In genomic region chr4:55386073-55386472, GRCh38 we compare ENCODE assay signal across 1 cellular context.
TF ChIP-seq lines count a peak whose summit lies in the region.

No MANE protein-coding gene starts in this region.

TF ChIP-seq in K562, 482 proteins besides CTCF, POLR2A, EP300 and RAD21 (continued from another document and continues in another):
- TF ChIP-seq MGA (IDR thresholded peaks at IDR 0.05) (no peak), LARP7 (IDR thresholded peaks at IDR 0.05) (no peak), MEIS2 (IDR thresholded peaks at IDR 0.05; ENCODE audit: partially characterized antibody) (peak; percentile 46), HDAC3 (IDR thresholded peaks at IDR 0.05; ENCODE audit: borderline replicate concordance, partially characterized antibody) (no peak), POLR2B (IDR thresholded peaks at IDR 0.05; ENCODE audit: low read depth, partially characterized antibody) (no peak), ZC3H11A (IDR thresholded peaks at IDR 0.05; ENCODE audit: low read depth, low read length) (no peak), PKNOX1 (IDR thresholded peaks at IDR 0.05) (peak; percentile 68), ZNF75A (CRISPR knock-in tag; IDR thresholded peaks at IDR 0.05) (no peak), CREB1 (IDR thresholded peaks at IDR 0.05) (peak; percentile 44; the same call in 1 of the 2 replicates), CREB1 (CRISPR knock-in tag; IDR thresholded peaks at IDR 0.05) (no peak), HNRNPLL (IDR thresholded peaks at IDR 0.05; ENCODE audit: low read depth, low read length, poor library complexity, severe bottlenecking) (no peak)
- TF ChIP-seq, protein P1, sequence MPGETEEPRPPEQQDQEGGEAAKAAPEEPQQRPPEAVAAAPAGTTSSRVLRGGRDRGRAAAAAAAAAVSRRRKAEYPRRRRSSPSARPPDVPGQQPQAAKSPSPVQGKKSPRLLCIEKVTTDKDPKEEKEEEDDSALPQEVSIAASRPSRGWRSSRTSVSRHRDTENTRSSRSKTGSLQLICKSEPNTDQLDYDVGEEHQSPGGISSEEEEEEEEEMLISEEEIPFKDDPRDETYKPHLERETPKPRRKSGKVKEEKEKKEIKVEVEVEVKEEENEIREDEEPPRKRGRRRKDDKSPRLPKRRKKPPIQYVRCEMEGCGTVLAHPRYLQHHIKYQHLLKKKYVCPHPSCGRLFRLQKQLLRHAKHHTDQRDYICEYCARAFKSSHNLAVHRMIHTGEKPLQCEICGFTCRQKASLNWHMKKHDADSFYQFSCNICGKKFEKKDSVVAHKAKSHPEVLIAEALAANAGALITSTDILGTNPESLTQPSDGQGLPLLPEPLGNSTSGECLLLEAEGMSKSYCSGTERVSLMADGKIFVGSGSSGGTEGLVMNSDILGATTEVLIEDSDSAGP (CRISPR knock-in tag; IDR thresholded peaks at IDR 0.05) = no peak
- TF ChIP-seq, protein P2, sequence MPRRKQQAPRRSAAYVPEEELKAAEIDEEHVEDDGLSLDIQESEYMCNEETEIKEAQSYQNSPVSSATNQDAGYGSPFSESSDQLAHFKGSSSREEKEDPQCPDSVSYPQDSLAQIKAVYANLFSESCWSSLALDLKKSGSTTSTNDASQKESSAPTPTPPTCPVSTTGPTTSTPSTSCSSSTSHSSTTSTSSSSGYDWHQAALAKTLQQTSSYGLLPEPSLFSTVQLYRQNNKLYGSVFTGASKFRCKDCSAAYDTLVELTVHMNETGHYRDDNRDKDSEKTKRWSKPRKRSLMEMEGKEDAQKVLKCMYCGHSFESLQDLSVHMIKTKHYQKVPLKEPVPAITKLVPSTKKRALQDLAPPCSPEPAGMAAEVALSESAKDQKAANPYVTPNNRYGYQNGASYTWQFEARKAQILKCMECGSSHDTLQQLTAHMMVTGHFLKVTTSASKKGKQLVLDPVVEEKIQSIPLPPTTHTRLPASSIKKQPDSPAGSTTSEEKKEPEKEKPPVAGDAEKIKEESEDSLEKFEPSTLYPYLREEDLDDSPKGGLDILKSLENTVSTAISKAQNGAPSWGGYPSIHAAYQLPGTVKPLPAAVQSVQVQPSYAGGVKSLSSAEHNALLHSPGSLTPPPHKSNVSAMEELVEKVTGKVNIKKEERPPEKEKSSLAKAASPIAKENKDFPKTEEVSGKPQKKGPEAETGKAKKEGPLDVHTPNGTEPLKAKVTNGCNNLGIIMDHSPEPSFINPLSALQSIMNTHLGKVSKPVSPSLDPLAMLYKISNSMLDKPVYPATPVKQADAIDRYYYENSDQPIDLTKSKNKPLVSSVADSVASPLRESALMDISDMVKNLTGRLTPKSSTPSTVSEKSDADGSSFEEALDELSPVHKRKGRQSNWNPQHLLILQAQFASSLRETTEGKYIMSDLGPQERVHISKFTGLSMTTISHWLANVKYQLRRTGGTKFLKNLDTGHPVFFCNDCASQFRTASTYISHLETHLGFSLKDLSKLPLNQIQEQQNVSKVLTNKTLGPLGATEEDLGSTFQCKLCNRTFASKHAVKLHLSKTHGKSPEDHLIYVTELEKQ (CRISPR knock-in tag; IDR thresholded peaks at IDR 0.05) = no peak
- TF ChIP-seq, protein P3, sequence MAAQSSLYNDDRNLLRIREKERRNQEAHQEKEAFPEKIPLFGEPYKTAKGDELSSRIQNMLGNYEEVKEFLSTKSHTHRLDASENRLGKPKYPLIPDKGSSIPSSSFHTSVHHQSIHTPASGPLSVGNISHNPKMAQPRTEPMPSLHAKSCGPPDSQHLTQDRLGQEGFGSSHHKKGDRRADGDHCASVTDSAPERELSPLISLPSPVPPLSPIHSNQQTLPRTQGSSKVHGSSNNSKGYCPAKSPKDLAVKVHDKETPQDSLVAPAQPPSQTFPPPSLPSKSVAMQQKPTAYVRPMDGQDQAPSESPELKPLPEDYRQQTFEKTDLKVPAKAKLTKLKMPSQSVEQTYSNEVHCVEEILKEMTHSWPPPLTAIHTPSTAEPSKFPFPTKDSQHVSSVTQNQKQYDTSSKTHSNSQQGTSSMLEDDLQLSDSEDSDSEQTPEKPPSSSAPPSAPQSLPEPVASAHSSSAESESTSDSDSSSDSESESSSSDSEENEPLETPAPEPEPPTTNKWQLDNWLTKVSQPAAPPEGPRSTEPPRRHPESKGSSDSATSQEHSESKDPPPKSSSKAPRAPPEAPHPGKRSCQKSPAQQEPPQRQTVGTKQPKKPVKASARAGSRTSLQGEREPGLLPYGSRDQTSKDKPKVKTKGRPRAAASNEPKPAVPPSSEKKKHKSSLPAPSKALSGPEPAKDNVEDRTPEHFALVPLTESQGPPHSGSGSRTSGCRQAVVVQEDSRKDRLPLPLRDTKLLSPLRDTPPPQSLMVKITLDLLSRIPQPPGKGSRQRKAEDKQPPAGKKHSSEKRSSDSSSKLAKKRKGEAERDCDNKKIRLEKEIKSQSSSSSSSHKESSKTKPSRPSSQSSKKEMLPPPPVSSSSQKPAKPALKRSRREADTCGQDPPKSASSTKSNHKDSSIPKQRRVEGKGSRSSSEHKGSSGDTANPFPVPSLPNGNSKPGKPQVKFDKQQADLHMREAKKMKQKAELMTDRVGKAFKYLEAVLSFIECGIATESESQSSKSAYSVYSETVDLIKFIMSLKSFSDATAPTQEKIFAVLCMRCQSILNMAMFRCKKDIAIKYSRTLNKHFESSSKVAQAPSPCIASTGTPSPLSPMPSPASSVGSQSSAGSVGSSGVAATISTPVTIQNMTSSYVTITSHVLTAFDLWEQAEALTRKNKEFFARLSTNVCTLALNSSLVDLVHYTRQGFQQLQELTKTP (IDR thresholded peaks at IDR 0.05; ENCODE audit: low read depth in 1 of 2, partially characterized antibody in 2 of 2) = peak in 1 of 2 experiments; percentile 64
- TF ChIP-seq, protein P4, sequence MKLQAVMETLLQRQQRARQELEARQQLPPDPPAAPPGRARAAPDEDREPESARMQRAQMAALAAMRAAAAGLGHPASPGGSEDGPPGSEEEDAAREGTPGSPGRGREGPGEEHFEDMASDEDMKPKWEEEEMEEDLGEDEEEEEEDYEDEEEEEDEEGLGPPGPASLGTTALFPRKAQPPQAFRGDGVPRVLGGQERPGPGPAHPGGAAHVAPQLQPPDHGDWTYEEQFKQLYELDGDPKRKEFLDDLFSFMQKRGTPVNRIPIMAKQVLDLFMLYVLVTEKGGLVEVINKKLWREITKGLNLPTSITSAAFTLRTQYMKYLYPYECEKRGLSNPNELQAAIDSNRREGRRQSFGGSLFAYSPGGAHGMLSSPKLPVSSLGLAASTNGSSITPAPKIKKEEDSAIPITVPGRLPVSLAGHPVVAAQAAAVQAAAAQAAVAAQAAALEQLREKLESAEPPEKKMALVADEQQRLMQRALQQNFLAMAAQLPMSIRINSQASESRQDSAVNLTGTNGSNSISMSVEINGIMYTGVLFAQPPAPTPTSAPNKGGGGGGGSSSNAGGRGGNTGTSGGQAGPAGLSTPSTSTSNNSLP (IDR thresholded peaks at IDR 0.05; ENCODE audit: borderline replicate concordance, low read depth, low read length) = no peak
